8 cellular contexts compared by ENCODE assay signal in genomic region chr10:124917939-124918830, GRCh38. TPM values are rescaled to one million over a fixed set of nuclear protein-coding genes. Genes with fewer than 3 reads are reported as not detected.
DNase-seq lines count a peak whose midpoint lies in the region; ATAC-seq and TF ChIP-seq lines count a peak whose summit lies in the region.

No MANE protein-coding gene starts in this region.

- no peaks in the 10 kb centered on the region for H3K27me3 Mint-ChIP-seq in T-helper 1 cell treated with Interleukin-12 subunit alpha and Interleukin-12 subunit beta and Interleukin-4 antibody, amounts not matched to agents 30 μg/mL and 1 μg/mL, for 36 hours (ENCODE audit: low read depth)

- no peak overlapping the region for H4K8ac ChIP-seq in neuronal stem cell (ENCODE audit: low read depth, low read length)

- H3K4me2 ChIP-seq in neuronal stem cell (ENCODE audit: insufficient read depth, low read length, poor library complexity, severe bottlenecking) = peak overlapping the region; percentile 67

- no peak overlapping the region for H3K23ac ChIP-seq in neuronal stem cell (ENCODE audit: low read depth, low read length, poor library complexity)

- H3K4me1 Mint-ChIP-seq in T-helper 1 cell treated with Interleukin-12 subunit alpha and Interleukin-12 subunit beta and Interleukin-4 antibody, amounts not matched to agents 30 μg/mL and 1 μg/mL, for 36 hours (ENCODE audit: low read depth) = peaks cover 25% of the 10 kb centered on the region

- no peak for DNase-seq in T-helper 1 cell
- peak in 1 of 2 experiments; percentile 18 for DNase-seq in SJCRH30
- no peak for DNase-seq in epithelial cell of proximal tubule (ENCODE audit: low read depth)
- no peak for DNase-seq in neuronal stem cell (ENCODE audit: low spot score)
- DNase-seq in NCI-H69 (lab: John Stamatoyannopoulos, UW) = no peak
- no peak for DNase-seq in NCI-H187 (lab: John Stamatoyannopoulos, UW)

- no peaks in the 10 kb centered on the region for H3K36me3 ChIP-seq in SJCRH30
- H3K36me3 ChIP-seq in neuronal stem cell (replicated peaks in 1 of 2; ENCODE audit: control insufficient read depth in 2 of 2, insufficient read depth in 2 of 2, low read length in 2 of 2) = peaks cover 0 to 9% of the 10 kb centered on the region in 2 donors

- H3K9me3 ChIP-seq in SJCRH30 (replicated peaks) (no peaks in the 10 kb centered on the region), neuronal stem cell (replicated peaks in 1 of 2; ENCODE audit: control insufficient read depth in 2 of 2, insufficient read depth in 1 of 2, low read depth in 1 of 2, low read length in 2 of 2) (no peaks in the 10 kb centered on the region)

- no peak overlapping the region; the same call in 1 of the 2 replicates for H3K27ac ChIP-seq in SJCRH30
- H3K27ac ChIP-seq in neuronal stem cell (replicated peaks; ENCODE audit: low read length) = peak overlapping the region; percentile 90

- H3K4me3 Mint-ChIP-seq in T-helper 1 cell treated with Interleukin-12 subunit alpha and Interleukin-12 subunit beta and Interleukin-4 antibody, amounts not matched to agents 30 μg/mL and 1 μg/mL, for 36 hours = peak overlapping the region; percentile 91

- no peak for ATAC-seq in GM19324 (IDR thresholded peaks at IDR 0.05; ENCODE audit: low FRiP score, unreplicated experiment)

- no peak overlapping the region for H2BK120ac ChIP-seq in neuronal stem cell (ENCODE audit: low read depth, low read length)

- H2BK12ac ChIP-seq in neuronal stem cell (ENCODE audit: low read length) = no peak overlapping the region

- H3K4me3 ChIP-seq in SJCRH30 (peak overlapping the region; percentile 96), epithelial cell of proximal tubule (ENCODE audit: low read depth, low read length) (peak overlapping the region; percentile 94), neuronal stem cell (ENCODE audit: low read length in 2 of 2) (peak overlapping the region; percentile 86 to 97)

- H3K27ac Mint-ChIP-seq in T-helper 1 cell treated with Interleukin-12 subunit alpha and Interleukin-12 subunit beta and Interleukin-4 antibody, amounts not matched to agents 30 μg/mL and 1 μg/mL, for 36 hours = peak overlapping the region; percentile 92

- peaks cover 13% of the 10 kb centered on the region for H3K4me1 ChIP-seq in SJCRH30
- peaks cover 3 to 6% of the 10 kb centered on the region in 2 donors for H3K4me1 ChIP-seq in neuronal stem cell (ENCODE audit: control insufficient read depth in 2 of 2, insufficient read depth in 1 of 2, low read depth in 1 of 2, low read length in 2 of 2)

- no peak for TF ChIP-seq CTCF in epithelial cell of proximal tubule (conservative IDR thresholded peaks at IDR 0.05; ENCODE audit: low read depth, low read length)

- peak overlapping the region; percentile 96 for H2AFZ ChIP-seq in neuronal stem cell (ENCODE audit: low read length)

- no peaks in the 10 kb centered on the region for H3K36me3 Mint-ChIP-seq in T-helper 1 cell treated with Interleukin-12 subunit alpha and Interleukin-12 subunit beta and Interleukin-4 antibody, amounts not matched to agents 30 μg/mL and 1 μg/mL, for 36 hours (ENCODE audit: low read depth)

- no peak overlapping the region for H3K18ac ChIP-seq in neuronal stem cell (ENCODE audit: low read length)

- H3K27me3 ChIP-seq in SJCRH30 (no peaks in the 10 kb centered on the region), neuronal stem cell (ENCODE audit: control insufficient read depth in 3 of 3, insufficient read depth in 3 of 3, low read depth in 1 of 3, low read length in 3 of 3) (no peaks in the 10 kb centered on the region)

- H3K9ac ChIP-seq in neuronal stem cell (ENCODE audit: low read depth, low read length, poor library complexity) = peak overlapping the region; percentile 97

- no peak overlapping the region for H2BK15ac ChIP-seq in neuronal stem cell (ENCODE audit: low read length)

- H3K4ac ChIP-seq in neuronal stem cell (ENCODE audit: low read length) = no peak overlapping the region

- no peak overlapping the region for H2AK5ac ChIP-seq in neuronal stem cell (ENCODE audit: low read depth, low read length)

- H3K79me1 ChIP-seq in neuronal stem cell (ENCODE audit: low read depth, low read length) = peaks cover 3% of the 10 kb centered on the region

- no peaks in the 10 kb centered on the region for H3K9me3 Mint-ChIP-seq in T-helper 1 cell treated with Interleukin-12 subunit alpha and Interleukin-12 subunit beta and Interleukin-4 antibody, amounts not matched to agents 30 μg/mL and 1 μg/mL, for 36 hours

- H4K91ac ChIP-seq in neuronal stem cell (ENCODE audit: low read depth, low read length, poor library complexity) = no peak overlapping the region

- no peak overlapping the region for H2BK5ac ChIP-seq in neuronal stem cell (ENCODE audit: low read length)

- WGBS in neuronal stem cell (ENCODE audit: extremely low coverage in 2 of 2, insufficient read length in 2 of 2, insufficient replicate concordance in 1 of 2), 2 donors = no CpG with 5 or more reads among the region's 23 CpGs

- H3K14ac ChIP-seq in neuronal stem cell (ENCODE audit: low read length) = peak overlapping the region; percentile 89

RNA-seq across cellular contexts. Expression of gene ZRANB1, which starts 23.7 kb away (rescaled TPM):
- total RNA-seq in SJCRH30 (2014; rRNA removed; shearing (Covaris generic)) = 29.1 and 29.3 TPM in 2 replicates
- 12.0 and 13.9 TPM in 2 replicates for total RNA-seq in epithelial cell of proximal tubule
- polyA plus RNA-seq in neuronal stem cell (2013, experiment 1 of 2) = 13.4 TPM
- polyA plus RNA-seq in neuronal stem cell (2013, experiment 2 of 2) = 14.2 TPM
